In the genomic region with DNA sequence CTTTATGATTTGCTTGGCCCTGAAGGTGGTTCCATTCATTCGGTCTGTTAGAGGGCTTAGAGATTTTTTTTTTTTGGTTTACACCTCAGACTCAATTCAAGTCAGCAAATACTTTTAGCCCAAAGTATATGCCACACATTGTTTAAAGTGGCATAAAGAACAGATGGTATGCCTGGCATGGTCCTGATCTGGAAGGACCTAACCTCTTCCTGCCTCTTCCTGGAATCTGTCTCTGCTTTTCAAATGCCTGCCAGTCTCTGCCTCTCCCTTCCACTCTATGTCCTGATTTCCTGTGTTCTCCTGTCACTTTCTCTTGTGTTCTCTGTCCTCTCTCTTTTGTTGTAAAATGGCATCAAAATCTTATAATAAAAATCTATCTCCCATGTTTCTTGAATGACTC, we compare ENCODE assay signal across 1 cellular context.
TF ChIP-seq lines count a peak whose summit lies in the region.

No MANE protein-coding gene starts in this region.

TF ChIP-seq in GM23338, 12 proteins besides CTCF, POLR2A, EP300 and RAD21 (continued from another document):
- no peak for TF ChIP-seq ZNF462 (CRISPR knock-in tag; IDR thresholded peaks at IDR 0.05)
